8 cellular contexts compared by ENCODE assay signal in the genomic region with DNA sequence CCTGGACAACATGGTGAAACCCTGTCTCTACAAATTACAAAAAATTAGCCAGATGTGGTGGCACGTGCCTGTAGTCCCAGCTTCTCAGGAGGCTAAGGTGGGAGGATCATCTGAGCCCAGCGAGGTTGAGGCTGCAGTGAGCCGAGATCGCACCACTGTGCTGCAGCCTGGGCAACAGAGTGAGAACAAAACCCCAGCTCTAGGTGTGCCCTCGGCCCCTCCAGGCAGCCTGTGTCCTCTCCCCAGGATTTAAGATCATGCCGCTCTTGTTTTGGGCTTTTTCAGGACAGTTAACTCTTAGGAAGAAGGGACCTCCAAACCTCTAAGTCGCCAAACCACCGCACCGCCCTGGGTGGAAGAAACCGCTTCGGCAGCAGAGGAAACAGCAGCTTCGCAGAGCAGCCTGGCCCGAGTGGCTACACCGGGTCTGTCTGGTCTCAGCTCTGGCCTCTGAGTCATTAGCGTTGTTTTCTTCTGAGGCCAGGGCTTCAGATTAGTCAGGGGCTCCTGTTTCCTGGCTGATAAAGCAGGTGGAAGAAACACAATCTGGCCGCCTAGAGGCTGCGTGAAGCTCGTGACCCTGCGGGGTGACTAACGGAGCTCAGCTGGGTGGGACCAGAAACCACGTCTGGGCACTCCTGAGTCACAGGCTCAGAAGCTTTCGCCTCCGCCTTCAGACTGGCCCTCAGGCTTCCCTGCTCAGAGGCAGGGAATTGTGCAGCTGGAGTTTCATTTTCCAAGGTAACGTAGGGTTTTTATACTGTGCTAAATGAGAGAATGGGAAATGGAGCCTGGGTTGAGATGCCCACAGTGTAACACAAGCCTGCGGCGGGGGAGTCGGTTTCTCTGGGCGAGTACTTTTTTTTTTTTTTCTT. TPM values are rescaled to one million over a fixed set of nuclear protein-coding genes. Genes with fewer than 3 reads are reported as not detected.
DNase-seq lines count a peak whose midpoint lies in the region; ATAC-seq lines count a peak whose summit lies in the region.

No MANE protein-coding gene starts in this region.

- no peaks in the 10 kb centered on the region for H3K36me3 Mint-ChIP-seq in activated CD8-positive, alpha-beta memory T cell treated with anti-CD3 and anti-CD28 coated beads, Interleukin-2, amount 10 ng/mL, durations not matched to agents 7 days and 5 days
- H3K36me3 Mint-ChIP-seq in naive B cell: no peaks in the 10 kb centered on the region
- H3K36me3 Mint-ChIP-seq in stimulated activated memory B cell treated with anti-CD40 and anti-IgM and Interleukin-4, amounts not matched to agents 10 μg/mL and 1 μg/mL and 100 μg/mL, for 72 hours: no peaks in the 10 kb centered on the region

- no peaks in the 10 kb centered on the region for H3K9me3 Mint-ChIP-seq in activated CD8-positive, alpha-beta memory T cell treated with anti-CD3 and anti-CD28 coated beads, Interleukin-2, amount 10 ng/mL, durations not matched to agents 7 days and 5 days (ENCODE audit: low read depth)
- H3K9me3 Mint-ChIP-seq in naive B cell: peaks cover 0 to 3% (median 0%) of the 10 kb centered on the region in 7 donors
- H3K9me3 Mint-ChIP-seq in stimulated activated memory B cell treated with anti-CD40 and anti-IgM and Interleukin-4, amounts not matched to agents 10 μg/mL and 1 μg/mL and 100 μg/mL, for 72 hours: no peaks in the 10 kb centered on the region

- ATAC-seq in HG02870 (IDR thresholded peaks at IDR 0.05; ENCODE audit: unreplicated experiment): peak; percentile 87
- peak; percentile 96 for ATAC-seq in activated CD8-positive, alpha-beta memory T cell treated with anti-CD3 and anti-CD28 coated beads, Interleukin-2, amount 10 ng/mL, durations not matched to agents 7 days and 5 days
- peak; percentile 86 to 87 for ATAC-seq in naive B cell (ENCODE audit: low read depth in 2 of 2)
- ATAC-seq in stimulated activated memory B cell treated with anti-CD40 and anti-IgM and Interleukin-4, amounts not matched to agents 10 μg/mL and 1 μg/mL and 100 μg/mL, for 72 hours: peak; percentile 93

- H3K4me3 Mint-ChIP-seq in activated CD8-positive, alpha-beta memory T cell treated with anti-CD3 and anti-CD28 coated beads, Interleukin-2, amount 10 ng/mL, durations not matched to agents 7 days and 5 days: peak overlapping the region; percentile 64
- peak overlapping the region; percentile 60 to 87 (median 83) for H3K4me3 Mint-ChIP-seq in naive B cell
- peak overlapping the region; percentile 82 for H3K4me3 Mint-ChIP-seq in stimulated activated memory B cell treated with anti-CD40 and anti-IgM and Interleukin-4, amounts not matched to agents 10 μg/mL and 1 μg/mL and 100 μg/mL, for 72 hours

- H3K27ac Mint-ChIP-seq in activated CD8-positive, alpha-beta memory T cell treated with anti-CD3 and anti-CD28 coated beads, Interleukin-2, amount 10 ng/mL, durations not matched to agents 7 days and 5 days: peak overlapping the region; percentile 81
- peak overlapping the region in 3 of 6 donors; percentile 13 to 84 (median 20) for H3K27ac Mint-ChIP-seq in naive B cell
- peak overlapping the region; percentile 91 for H3K27ac Mint-ChIP-seq in stimulated activated memory B cell treated with anti-CD40 and anti-IgM and Interleukin-4, amounts not matched to agents 10 μg/mL and 1 μg/mL and 100 μg/mL, for 72 hours

- DNase-seq in NCI-H2029 (lab: John Stamatoyannopoulos, UW) (peak; percentile 24), NCI-H2029 treated with DMSO at 0.1 percent for 48 hours (lab: John Stamatoyannopoulos, UW) (no peak), NCI-H226 (peak; percentile 100), epidermal melanocyte (ENCODE audit: insufficient read length, low spot score) (peak; percentile 56), naive B cell (peak; percentile 23)
- peak; percentile 91 for DNase-seq in activated CD8-positive, alpha-beta memory T cell treated with anti-CD3 and anti-CD28 coated beads, Interleukin-2, amount 10 ng/mL, durations not matched to agents 7 days and 5 days

- peaks cover 25% of the 10 kb centered on the region for H3K4me1 Mint-ChIP-seq in activated CD8-positive, alpha-beta memory T cell treated with anti-CD3 and anti-CD28 coated beads, Interleukin-2, amount 10 ng/mL, durations not matched to agents 7 days and 5 days
- H3K4me1 Mint-ChIP-seq in naive B cell: peaks cover 4 to 15% (median 14%) of the 10 kb centered on the region in 3 donors
- peaks cover 25% of the 10 kb centered on the region for H3K4me1 Mint-ChIP-seq in stimulated activated memory B cell treated with anti-CD40 and anti-IgM and Interleukin-4, amounts not matched to agents 10 μg/mL and 1 μg/mL and 100 μg/mL, for 72 hours

- CTCF ChIA-PET in activated CD8-positive, alpha-beta memory T cell treated with anti-CD3 and anti-CD28 coated beads, Interleukin-2, amount 10 ng/mL, durations not matched to agents 7 days and 5 days (lab: Charles Lee): interaction anchor here (0.7 to 1.6 kb wide), 7 partner anchors 8 to 394 kb away, joined by 3 to 8 read pairs (median 3); no protein-coding TSS in a partner anchor

- peaks cover 8% of the 10 kb centered on the region for H3K27me3 Mint-ChIP-seq in activated CD8-positive, alpha-beta memory T cell treated with anti-CD3 and anti-CD28 coated beads, Interleukin-2, amount 10 ng/mL, durations not matched to agents 7 days and 5 days
- peaks cover 33 to 64% (median 48%) of the 10 kb centered on the region in 3 donors for H3K27me3 Mint-ChIP-seq in naive B cell
- H3K27me3 Mint-ChIP-seq in stimulated activated memory B cell treated with anti-CD40 and anti-IgM and Interleukin-4, amounts not matched to agents 10 μg/mL and 1 μg/mL and 100 μg/mL, for 72 hours: peaks cover 36% of the 10 kb centered on the region

RNA-seq across cellular contexts. Expression of gene CHAF1B, which starts 44.7 kb away (rescaled TPM):
- 10 to 100 TPM; 28.9 to 29.2 TPM for total RNA-seq in activated CD8-positive, alpha-beta memory T cell treated with anti-CD3 and anti-CD28 coated beads, Interleukin-2, amount 10 ng/mL, durations not matched to agents 7 days and 5 days
- polyA plus RNA-seq in naive B cell (ENCODE audit: low read depth in 6 of 6): 1 to 10 TPM in 2 of 6 donors, under 1 TPM in 4; 0.33 to 1.8 (median 0.55) TPM

RNA-seq across cellular contexts. Expression of gene CLDN14, which starts 50.0 kb away (rescaled TPM):
- not detected for total RNA-seq in activated CD8-positive, alpha-beta memory T cell treated with anti-CD3 and anti-CD28 coated beads, Interleukin-2, amount 10 ng/mL, durations not matched to agents 7 days and 5 days
- polyA plus RNA-seq in naive B cell (ENCODE audit: low read depth in 6 of 6): not detected
